Comparison of ENCODE assay signal across 15 cellular contexts in genomic region chr1:2175681-2176454, GRCh38. TPM values are rescaled to one million over a fixed set of nuclear protein-coding genes. Genes with fewer than 3 reads are reported as not detected.
DNase-seq lines count a peak whose midpoint lies in the region; ATAC-seq and TF ChIP-seq lines count a peak whose summit lies in the region.
"Had no signal": no experiment of that assay in that cellular context is flagged by ENCODE, and none has a peak within 500 bp of the region (broad histone marks: within the 10 kb centered on the region; RNA-seq: fewer than 3 reads in every experiment).

No MANE protein-coding gene starts in this region.

- no peak for ATAC-seq in HG03457 (IDR thresholded peaks at IDR 0.05; ENCODE audit: unreplicated experiment)

- BruUV-seq in mammary epithelial cell (replicated peaks; lab: Mats Ljungman, UMichigan), result no TSS peak

- H3K27ac Mint-ChIP-seq in endodermal cell, result peak overlapping the region; percentile 77
- peak overlapping the region; percentile 86 for H3K27ac Mint-ChIP-seq in nephron progenitor cell

- H3K9me3 ChIP-seq in breast epithelium, result no peaks in the 10 kb centered on the region
- H3K9me3 ChIP-seq in mammary epithelial cell (replicated peaks; ENCODE audit: insufficient read depth, low read length), result no peaks in the 10 kb centered on the region
- no peaks in the 10 kb centered on the region for H3K9me3 ChIP-seq in endodermal cell (ENCODE audit: control insufficient read depth, low read length)
- no peaks in the 10 kb centered on the region for H3K9me3 ChIP-seq in testis
- H3K9me3 ChIP-seq: BLaER1, HAP-1 had no signal

- CTCF ChIA-PET in mammary epithelial cell (lab: Charles Lee; ENCODE audit: low non-redundant PET), result no interaction called here

- H2AFZ ChIP-seq in mammary epithelial cell (ENCODE audit: low read depth, low read length), result no peak overlapping the region

- TF ChIP-seq CTCF in breast epithelium (IDR thresholded peaks at IDR 0.05), result no peak
- TF ChIP-seq CTCF in mammary epithelial cell (conservative IDR thresholded peaks at IDR 0.05 in 1 of 2, IDR thresholded peaks at IDR 0.05 in 1 of 2; ENCODE audit: extremely low read depth in 1 of 2, insufficient read depth in 1 of 2, low read depth in 1 of 2, low read length in 2 of 2), result no peak
- no peak for TF ChIP-seq CTCF in endodermal cell (conservative IDR thresholded peaks at IDR 0.05)
- no peak for TF ChIP-seq CTCF in nephron progenitor cell (IDR thresholded peaks at IDR 0.05)
- TF ChIP-seq CTCF in testis (IDR thresholded peaks at IDR 0.05), result peak in 1 of 3 experiments; percentile 1

- H3K9me3 Mint-ChIP-seq in endodermal cell (no peaks in the 10 kb centered on the region), nephron progenitor cell (no peaks in the 10 kb centered on the region)

- no peak for DNase-seq in breast epithelium (ENCODE audit: low spot score in 2 of 2)
- no peak for DNase-seq in mammary epithelial cell
- DNase-seq in endodermal cell, result no peak
- DNase-seq in nephron progenitor cell, result no peak
- peak; percentile 57 for DNase-seq in testis
- DNase-seq in DMS53 (lab: John Stamatoyannopoulos, UW), result no peak
- no peak for DNase-seq in AG08396 (ENCODE audit: low spot score)
- DNase-seq: AML-193, DMS79, GOT3, IMR-90 had no signal

- WGBS in mammary epithelial cell (ENCODE audit: low coverage, missing lambda C conversion rate), result 97% methylated on average over 39 of the region's 42 CpGs
- 94 to 98% methylated on average over 42 of the region's 42 CpGs for WGBS in endodermal cell (ENCODE audit: insufficient coverage in 1 of 2, insufficient read length in 1 of 2), 2 experiments
- WGBS in testis, 2 donors, result 62 to 69% methylated on average over 35 to 42 of the region's 42 CpGs

- no peaks in the 10 kb centered on the region for H4K20me1 ChIP-seq in mammary epithelial cell (ENCODE audit: insufficient read depth, low read length)

- H3K36me3 ChIP-seq in breast epithelium, result no peaks in the 10 kb centered on the region
- no peaks in the 10 kb centered on the region for H3K36me3 ChIP-seq in mammary epithelial cell (ENCODE audit: insufficient read depth, low read length)
- peaks cover 17% of the 10 kb centered on the region for H3K36me3 ChIP-seq in endodermal cell (ENCODE audit: control insufficient read depth, insufficient read depth, low read length)
- H3K36me3 ChIP-seq in testis (ENCODE audit: low read depth, missing control alignments), result no peaks in the 10 kb centered on the region

- H3K4me3 ChIP-seq in breast epithelium (peak overlapping the region in 2 of 3 donors; percentile 9 to 41), mammary epithelial cell (replicated peaks in 1 of 3; ENCODE audit: insufficient read depth in 1 of 3, low read depth in 2 of 3, low read length in 3 of 3) (no peak overlapping the region), endodermal cell (ENCODE audit: low read length) (no peak overlapping the region), testis (no peak overlapping the region)
- H3K4me3 ChIP-seq: BLaER1, HAP-1 had no signal

- H3K4me1 Mint-ChIP-seq in endodermal cell (no peaks in the 10 kb centered on the region), nephron progenitor cell (peaks cover 28% of the 10 kb centered on the region)

- intact Hi-C loops in breast epithelium (cut with DNase I; ENCODE audit: low total_unique reads) (no loop called here), mammary epithelial cell (cut with micrococcal nuclease) (loop anchor here (2.0 kb wide), 1 partner anchor 125 kb away; the partner anchor contains the start of gene PRKCZ), testis (cut with DNase I; ENCODE audit: low total_unique reads) (no loop called here)

- in situ Hi-C loops in mammary epithelial cell (cut with MboI; ENCODE audit: low sequenced_read_pairs in 2 of 2), result loop anchor here (25.0 kb wide), 2 partner anchors 361 to 1261 kb away; partner anchors contain the start of genes HES5 (in 1 of the 2) and PANK4 (in 1 of the 2)

- no peaks in the 10 kb centered on the region for H3K4me1 ChIP-seq in breast epithelium
- peaks cover 4% of the 10 kb centered on the region for H3K4me1 ChIP-seq in mammary epithelial cell (ENCODE audit: insufficient read depth, low read length)
- H3K4me1 ChIP-seq in endodermal cell (ENCODE audit: control insufficient read depth, insufficient read depth, low read length), result no peaks in the 10 kb centered on the region
- H3K4me1 ChIP-seq in testis, result peaks cover 5% of the 10 kb centered on the region
- H3K4me1 ChIP-seq: HAP-1 had no signal

- no peak overlapping the region for H3K4me2 ChIP-seq in mammary epithelial cell (ENCODE audit: insufficient read depth, low read depth, low read length)

- no peaks in the 10 kb centered on the region for H3K27me3 Mint-ChIP-seq in endodermal cell (ENCODE audit: insufficient read depth)
- H3K27me3 Mint-ChIP-seq in nephron progenitor cell (ENCODE audit: low read depth, poor library complexity), result no peaks in the 10 kb centered on the region

- H3K9ac ChIP-seq in mammary epithelial cell (ENCODE audit: insufficient read depth, low read length) (no peak overlapping the region), endodermal cell (ENCODE audit: extremely low read depth, low read length, poor library complexity, severe bottlenecking) (no peak overlapping the region)
- H3K9ac ChIP-seq: BLaER1 had no signal

- no peaks in the 10 kb centered on the region for H3K27me3 ChIP-seq in breast epithelium
- H3K27me3 ChIP-seq in mammary epithelial cell (ENCODE audit: insufficient read depth, low read length), result no peaks in the 10 kb centered on the region
- H3K27me3 ChIP-seq in endodermal cell (ENCODE audit: control insufficient read depth, insufficient read depth, low read length, poor library complexity, severe bottlenecking), result no peaks in the 10 kb centered on the region
- H3K27me3 ChIP-seq in testis, result no peaks in the 10 kb centered on the region
- H3K27me3 ChIP-seq: BLaER1 had no signal

- no peaks in the 10 kb centered on the region for H3K79me2 ChIP-seq in mammary epithelial cell (ENCODE audit: insufficient read depth, low read length)

- peaks cover 62% of the 10 kb centered on the region for H3K36me3 Mint-ChIP-seq in endodermal cell (ENCODE audit: low read depth)
- peaks cover 22% of the 10 kb centered on the region for H3K36me3 Mint-ChIP-seq in nephron progenitor cell (ENCODE audit: low read depth)

- TF ChIP-seq POLR2A in breast epithelium (IDR thresholded peaks at IDR 0.05), result no peak
- TF ChIP-seq POLR2A in testis (IDR thresholded peaks at IDR 0.05), result no peak

- dilution Hi-C loops in mammary epithelial cell (cut with HindIII; ENCODE audit: low sequenced_read_pairs), result no loop called here

- H3K27ac ChIP-seq in breast epithelium (peak overlapping the region in 1 of 2 donors; percentile 7), mammary epithelial cell (ENCODE audit: insufficient read depth, low read depth, low read length) (no peak overlapping the region), endodermal cell (ENCODE audit: low read depth, low read length) (no peak overlapping the region), testis (peak overlapping the region; percentile 45 to 55)
- H3K27ac ChIP-seq: 22Rv1 had no signal

- H3K4me3 Mint-ChIP-seq in endodermal cell, result no peak overlapping the region
- H3K4me3 Mint-ChIP-seq in nephron progenitor cell, result no peak overlapping the region

RNA-seq across cellular contexts. Expression of gene FAAP20, which starts 18.7 kb away (rescaled TPM):
- 10 to 100 TPM; 28.6 to 33.1 (median 29.9) TPM for total RNA-seq in breast epithelium
- total RNA-seq in mammary epithelial cell, result 10 to 100 TPM; 13.5 to 70.9 TPM
- polyA plus RNA-seq in mammary epithelial cell, result 11.8 TPM
- 5.4 TPM for polyA minus RNA-seq in mammary epithelial cell
- 100 to 1,000 TPM; 126 to 154 TPM for total RNA-seq in endodermal cell
- 91.8 TPM for polyA plus RNA-seq in endodermal cell (2013, experiment 1 of 2)
- polyA plus RNA-seq in endodermal cell (2013, experiment 2 of 2), result 88.9 TPM
- total RNA-seq in testis, result 10 to 100 TPM; 65.5 to 72.0 TPM
- 72.6 TPM for polyA plus RNA-seq in testis (ENCODE audit: insufficient read depth, low read depth, low replicate concordance)

RNA-seq across cellular contexts. Expression of gene SKI, which starts 52.3 kb away (rescaled TPM):
- total RNA-seq in breast epithelium (10 to 100 TPM; 22.1 to 33.8 (median 26.7) TPM), mammary epithelial cell (10 to 100 TPM; 27.2 to 47.8 TPM), endodermal cell (10 to 100 TPM; 65.4 to 79.2 TPM), testis (10 to 100 TPM; 85.7 to 87.1 TPM)
- polyA plus RNA-seq in mammary epithelial cell (10.5 TPM), testis (ENCODE audit: insufficient read depth, low read depth, low replicate concordance) (40.2 TPM)
- 34.8 TPM for polyA minus RNA-seq in mammary epithelial cell
- 39.9 TPM for polyA plus RNA-seq in endodermal cell (2013, experiment 1 of 2)
- 37.7 TPM for polyA plus RNA-seq in endodermal cell (2013, experiment 2 of 2)

Comparison
In these comparisons a context has a peak if more than half of its experiments do, and no peak if none do; other contexts are left out.
1. H3K4me3 ChIP-seq: peak in breast epithelium (2 of 3); none in mammary epithelial cell (0 of 3), endodermal cell (single experiment) and testis (0 of 2).
2. H3K27ac ChIP-seq: peak in testis (2 of 2); none in mammary epithelial cell (single experiment) and endodermal cell (single experiment).